ENCODE assay signal across 15 cellular contexts in genomic region chr1:225855503-225856285, GRCh38. TPM values are rescaled to one million over a fixed set of nuclear protein-coding genes. Genes with fewer than 3 reads are reported as not detected.
DNase-seq lines count a peak whose midpoint lies in the region; ATAC-seq and TF ChIP-seq lines count a peak whose summit lies in the region.
"Had no signal": no experiment of that assay in that cellular context is flagged by ENCODE, and none has a peak within 500 bp of the region (broad histone marks: within the 10 kb centered on the region; RNA-seq: fewer than 3 reads in every experiment).

No MANE protein-coding gene starts in this region.

- H3K9me3 ChIP-seq in BLaER1 treated with 17β-estradiol and CSF1 and Interleukin-3, amounts not matched to agents 10 nM and 100 nM (replicated peaks in 1 of 11): peaks cover 0 to 7% (median 5%) of the 10 kb centered on the region in 11 experiments; a peak in 14 of 22 replicates
- no peaks in the 10 kb centered on the region for H3K9me3 ChIP-seq in HEK293 (ENCODE audit: control insufficient read depth, insufficient read depth, low read depth, low read length)
- H3K9me3 ChIP-seq in esophagus muscularis mucosa: no peaks in the 10 kb centered on the region
- H3K9me3 ChIP-seq in PC-9 (ENCODE audit: insufficient read depth, low read depth): no peaks in the 10 kb centered on the region

- H3K4me2 ChIP-seq in BLaER1 treated with 17β-estradiol and CSF1 and Interleukin-3, amounts not matched to agents 10 nM and 100 nM: peak overlapping the region; percentile 64 to 86 (median 80)
- no peak overlapping the region for H3K4me2 ChIP-seq in PC-9

- CTCF ChIA-PET in HEK293 (lab: Yijun Ruan, JAX): interaction anchor here (0.6 to 1.5 kb wide), 9 partner anchors 10 to 381 kb away, joined by 3 to 9 read pairs (median 4); partner anchors contain the start of gene TMEM63A
- CTCF ChIA-PET in PC-9 (lab: Charles Lee): no interaction called here

- no peaks in the 10 kb centered on the region for H3K9me2 ChIP-seq in PC-9 (ENCODE audit: insufficient read depth)

- TF ChIP-seq CTCF in HEK293 (tag by site-specific recombination; IDR thresholded peaks at IDR 0.05) (no peak), esophagus muscularis mucosa (IDR thresholded peaks at IDR 0.05) (no peak), PC-9 (conservative IDR thresholded peaks at IDR 0.05) (no peak)

- 76% methylated on average over 9 of the region's 9 CpGs for WGBS in esophagus muscularis mucosa

- no peak for ATAC-seq in activated naive CD8-positive, alpha-beta T cell treated with anti-CD3 and anti-CD28 coated beads, Interleukin-2, amount 50 U/mL, for 24 hours
- ATAC-seq in HG03280 (IDR thresholded peaks at IDR 0.05; ENCODE audit: unreplicated experiment) (no peak), GM21515 (IDR thresholded peaks at IDR 0.05; ENCODE audit: unreplicated experiment) (no peak)
- ATAC-seq: left colon, natural killer cell had no signal

- peak overlapping the region in 8 of 10 experiments; percentile 8 to 44 (median 32); a peak in 12 of 20 replicates for H3K4me3 ChIP-seq in BLaER1 treated with 17β-estradiol and CSF1 and Interleukin-3, amounts not matched to agents 10 nM and 100 nM
- no peak overlapping the region for H3K4me3 ChIP-seq in HEK293 (ENCODE audit: low read depth, low read length)
- no peak overlapping the region for H3K4me3 ChIP-seq in esophagus muscularis mucosa
- no peak overlapping the region for H3K4me3 ChIP-seq in PC-9

- H3K9me3 Mint-ChIP-seq in activated naive CD8-positive, alpha-beta T cell treated with anti-CD3 and anti-CD28 coated beads, Interleukin-2, amount 50 U/mL, for 24 hours: no peaks in the 10 kb centered on the region
- H3K9me3 Mint-ChIP-seq: natural killer cell had no signal

- peaks cover 26% of the 10 kb centered on the region for H3K4me1 Mint-ChIP-seq in activated naive CD8-positive, alpha-beta T cell treated with anti-CD3 and anti-CD28 coated beads, Interleukin-2, amount 50 U/mL, for 24 hours

- peaks cover 44 to 78% (median 67%) of the 10 kb centered on the region in 10 experiments for H3K4me1 ChIP-seq in BLaER1 treated with 17β-estradiol and CSF1 and Interleukin-3, amounts not matched to agents 10 nM and 100 nM
- H3K4me1 ChIP-seq in HEK293 (ENCODE audit: control insufficient read depth, insufficient read depth, low read length) (no peaks in the 10 kb centered on the region), esophagus muscularis mucosa (no peaks in the 10 kb centered on the region), PC-9 (replicated peaks; ENCODE audit: insufficient read depth) (no peaks in the 10 kb centered on the region)

- H3K9ac ChIP-seq in BLaER1 treated with 17β-estradiol and CSF1 and Interleukin-3, amounts not matched to agents 10 nM and 100 nM: peak overlapping the region; percentile 34 to 77 (median 70)

- H4K20me1 ChIP-seq in BLaER1 treated with 17β-estradiol and CSF1 and Interleukin-3, amounts not matched to agents 10 nM and 100 nM: no peaks in the 10 kb centered on the region; a peak in 1 of 22 replicates
- no peaks in the 10 kb centered on the region for H4K20me1 ChIP-seq in PC-9 (ENCODE audit: insufficient read depth)

- H3K79me2 ChIP-seq in PC-9 (ENCODE audit: low read depth): no peaks in the 10 kb centered on the region

- no TSS peak for BruUV-seq in PC-9 (replicated peaks; lab: Mats Ljungman, UMichigan)

- H3K36me3 Mint-ChIP-seq in activated naive CD8-positive, alpha-beta T cell treated with anti-CD3 and anti-CD28 coated beads, Interleukin-2, amount 50 U/mL, for 24 hours (ENCODE audit: low read depth): peaks cover 23% of the 10 kb centered on the region

- H2AFZ ChIP-seq in PC-9: no peak overlapping the region

- peaks cover 30 to 81% (median 53%) of the 10 kb centered on the region in 11 experiments for H3K36me3 ChIP-seq in BLaER1 treated with 17β-estradiol and CSF1 and Interleukin-3, amounts not matched to agents 10 nM and 100 nM
- H3K36me3 ChIP-seq in HEK293 (ENCODE audit: control insufficient read depth in 2 of 2, insufficient read depth in 1 of 2, low read length in 2 of 2): peaks cover 10 to 63% of the 10 kb centered on the region in 2 experiments; a peak in 2 of 3 replicates
- H3K36me3 ChIP-seq in esophagus muscularis mucosa: peaks cover 17 to 96% (median 82%) of the 10 kb centered on the region in 4 donors
- H3K36me3 ChIP-seq in PC-9 (ENCODE audit: low read depth): peaks cover 15% of the 10 kb centered on the region; the same call in 1 of the 2 replicates

- no peak for TF ChIP-seq POLR2A in esophagus muscularis mucosa (IDR thresholded peaks at IDR 0.05; ENCODE audit: low read depth)

- no peaks in the 10 kb centered on the region for H3K27me3 ChIP-seq in BLaER1 treated with 17β-estradiol and CSF1 and Interleukin-3, amounts not matched to agents 10 nM and 100 nM
- H3K27me3 ChIP-seq in esophagus muscularis mucosa: no peaks in the 10 kb centered on the region
- no peaks in the 10 kb centered on the region for H3K27me3 ChIP-seq in PC-9 (ENCODE audit: insufficient read depth, low read depth)

- intact Hi-C loops in esophagus muscularis mucosa (cut with DNase I): no loop called here
- intact Hi-C loops in PC-9 (cut with micrococcal nuclease; ENCODE audit: unreplicated experiment): no loop called here

- no peak for TF ChIP-seq EP300 in esophagus muscularis mucosa (IDR thresholded peaks at IDR 0.05)

- H3F3A ChIP-seq in PC-9 (ENCODE audit: insufficient read depth, low read depth): peaks cover 21% of the 10 kb centered on the region; the same call in 1 of the 2 replicates

- peak overlapping the region; percentile 21 for H3K27ac Mint-ChIP-seq in activated naive CD8-positive, alpha-beta T cell treated with anti-CD3 and anti-CD28 coated beads, Interleukin-2, amount 50 U/mL, for 24 hours

- H3K27ac ChIP-seq in BLaER1 treated with 17β-estradiol and CSF1 and Interleukin-3, amounts not matched to agents 10 nM and 100 nM: peak overlapping the region in 10 of 11 experiments; percentile 40 to 84 (median 80); a peak in 20 of 22 replicates
- H3K27ac ChIP-seq in HEK293 (ENCODE audit: extremely low read depth, low read depth, low read length) (no peak overlapping the region), esophagus muscularis mucosa (replicated peaks in 1 of 4) (no peak overlapping the region), PC-9 (no peak overlapping the region)

- no peaks in the 10 kb centered on the region for H3K27me3 Mint-ChIP-seq in activated naive CD8-positive, alpha-beta T cell treated with anti-CD3 and anti-CD28 coated beads, Interleukin-2, amount 50 U/mL, for 24 hours

- no peak overlapping the region for H3K4me3 Mint-ChIP-seq in activated naive CD8-positive, alpha-beta T cell treated with anti-CD3 and anti-CD28 coated beads, Interleukin-2, amount 50 U/mL, for 24 hours
- H3K4me3 Mint-ChIP-seq: natural killer cell had no signal

- no peak for DNase-seq in activated naive CD8-positive, alpha-beta T cell treated with anti-CD3 and anti-CD28 coated beads, Interleukin-2, amount 50 U/mL, for 24 hours
- DNase-seq in medulla oblongata (ENCODE audit: extremely low spot score): peak; percentile 56
- DNase-seq in esophagus muscularis mucosa (ENCODE audit: extremely low spot score): no peak
- DNase-seq in PC-9: no peak
- DNase-seq: central memory CD4-positive, alpha-beta T cell; erythroblast; left colon; natural killer cell; NCI-H187 treated with DMSO at 0.1 percent for 48 hours; NCI-H748 treated with DMSO at 0.1 percent for 48 hours had no signal

- POLR2A ChIA-PET in HEK293 (lab: Yijun Ruan, JAX): interaction anchor here (0.6 to 1.2 kb wide), 3 partner anchors 9 to 27 kb away, joined by 3 to 4 read pairs (median 3); partner anchors contain the start of gene TMEM63A
- POLR2A ChIA-PET in PC-9 (lab: Charles Lee; ENCODE audit: unreplicated experiment): interaction anchor here (0.6 to 0.7 kb wide), 3 partner anchors 61 to 135 kb away, joined by 3 read pairs; no protein-coding TSS in a partner anchor

TF ChIP-seq in HEK293, 187 proteins besides CTCF, POLR2A, EP300 and RAD21:
- TF ChIP-seq ZNF677 (tag by site-specific recombination; IDR thresholded peaks at IDR 0.05) (0 out of 2 replicates have a peak, but pooled peaks have one; percentile 37), PRDM4 (tag by site-specific recombination; IDR thresholded peaks at IDR 0.05) (no peak)

RNA-seq across cellular contexts. Expression of gene TMEM63A, which starts 26.5 kb away (rescaled TPM):
- total RNA-seq in esophagus muscularis mucosa: 10 to 100 TPM; 14.6 to 30.7 (median 24.5) TPM
- 115 and 126 TPM in 2 replicates for total RNA-seq in PC-9 (2021)

RNA-seq across cellular contexts. Expression of gene LEFTY1, which starts 33.3 kb away (rescaled TPM):
- total RNA-seq in esophagus muscularis mucosa (under 1 TPM in 1 of 4 donors, not detected in 3; 0.33 TPM), PC-9 (2021) (not detected in 2 replicates)
- total RNA-seq: activated CD8-positive, alpha-beta memory T cell treated with anti-CD3 and anti-CD28 coated beads for 36 hours; natural killer cell had no signal

RNA-seq across cellular contexts. Expression of gene EPHX1, which starts 45.8 kb away (rescaled TPM):
- total RNA-seq in esophagus muscularis mucosa (100 to 1,000 TPM in 1 of 4 donors, 10 to 100 TPM in 3; 59.0 to 136 (median 85.6) TPM), PC-9 (2021) (288 and 313 TPM in 2 replicates)

Comparison
In these comparisons a context has a peak if more than half of its experiments do, and no peak if none do; other contexts are left out.
1. H3K27ac ChIP-seq: peak in BLaER1 treated with 17β-estradiol and CSF1 and Interleukin-3, amounts not matched to agents 10 nM and 100 nM (10 of 11); none in HEK293 (single experiment), esophagus muscularis mucosa (0 of 4) and PC-9 (single experiment).
2. H3K4me3 ChIP-seq: peak in BLaER1 treated with 17β-estradiol and CSF1 and Interleukin-3, amounts not matched to agents 10 nM and 100 nM (8 of 10); none in HEK293 (single experiment), esophagus muscularis mucosa (0 of 4) and PC-9 (single experiment).